ENCODE assay signal across 17 cellular contexts in the genomic region with DNA sequence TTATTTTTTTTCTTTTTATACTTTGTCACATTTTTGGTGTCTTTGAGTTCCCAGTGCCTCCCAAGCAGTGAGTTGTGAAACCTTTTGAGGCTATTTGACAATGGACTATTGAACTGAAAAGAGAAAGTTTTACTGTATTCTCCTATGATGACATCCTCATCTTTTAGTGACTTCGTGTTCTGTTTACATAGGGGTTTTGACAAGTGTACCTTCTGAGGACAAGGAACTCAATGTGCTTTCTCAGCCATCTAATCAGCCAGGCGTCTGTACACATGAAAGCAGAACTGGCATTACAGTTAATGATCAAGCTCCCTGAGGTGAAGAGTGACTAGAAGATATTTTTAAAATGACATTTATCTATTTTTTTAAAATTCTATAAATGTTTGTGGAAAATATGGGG.
A peak's percentile ranks its signal among the peaks of the same experiment; 100 is the strongest.
DNase-seq lines count a peak whose midpoint lies in the region; ATAC-seq and TF ChIP-seq lines count a peak whose summit lies in the region.
"Had no signal": no experiment of that assay in that cellular context is flagged by ENCODE, and none has a peak within 500 bp of the region (broad histone marks: within the 10 kb centered on the region; RNA-seq: fewer than 3 reads in every experiment).

No MANE protein-coding gene starts in this region.

- H3K9me2 ChIP-seq in hepatocyte (replicated peaks; ENCODE audit: insufficient read depth) (no peaks in the 10 kb centered on the region), PC-3 (replicated peaks; ENCODE audit: low read length) (no peaks in the 10 kb centered on the region)

- CTCF ChIA-PET in PC-3 (lab: Charles Lee), result no interaction called here

- POLR2A ChIA-PET in PC-3 (lab: Charles Lee; ENCODE audit: unreplicated experiment), result no interaction called here

- H3K9me3 ChIP-seq in hepatocyte (ENCODE audit: low read depth) (no peaks in the 10 kb centered on the region), mucosa of descending colon (no peaks in the 10 kb centered on the region), PC-3 (ENCODE audit: low read length) (no peaks in the 10 kb centered on the region)
- H3K9me3 ChIP-seq: BLaER1, Caco-2, HAP-1 had no signal

- H3K36me3 ChIP-seq in hepatocyte (replicated peaks; ENCODE audit: insufficient read depth, low read depth), result no peaks in the 10 kb centered on the region
- H3K36me3 ChIP-seq in mucosa of descending colon (ENCODE audit: low read depth), result no peaks in the 10 kb centered on the region
- no peaks in the 10 kb centered on the region for H3K36me3 ChIP-seq in PC-3 (ENCODE audit: low read depth, low read length)
- H3K36me3 ChIP-seq: BLaER1, HAP-1 had no signal

- H3K4me2 ChIP-seq in hepatocyte (no peak overlapping the region), PC-3 (ENCODE audit: low read length) (no peak overlapping the region)
- H3K4me2 ChIP-seq: BLaER1 had no signal

- H2AFZ ChIP-seq in hepatocyte (no peak overlapping the region), PC-3 (ENCODE audit: low read length) (no peak overlapping the region)

- 42% methylated on average over 2 of the region's 2 CpGs for WGBS in hepatocyte (ENCODE audit: low lambda C conversion rate, missing lambda C conversion rate)

- H4K20me1 ChIP-seq in hepatocyte (ENCODE audit: insufficient read depth, poor library complexity, severe bottlenecking) (no peaks in the 10 kb centered on the region), PC-3 (ENCODE audit: low read length) (no peaks in the 10 kb centered on the region)
- H4K20me1 ChIP-seq: BLaER1 had no signal

- H3K79me2 ChIP-seq in hepatocyte (no peaks in the 10 kb centered on the region), PC-3 (ENCODE audit: low read length) (no peaks in the 10 kb centered on the region)

- TF ChIP-seq CTCF in hepatocyte (IDR thresholded peaks at IDR 0.05; ENCODE audit: poor library complexity) (no peak), mucosa of descending colon (IDR thresholded peaks at IDR 0.05) (no peak), PC-3 (conservative IDR thresholded peaks at IDR 0.05; ENCODE audit: low read depth, low read length) (no peak)

- H3F3A ChIP-seq in PC-3 (ENCODE audit: low read length, unreplicated experiment), result no peaks in the 10 kb centered on the region

- DNase-seq in SK-MEL-5 (ENCODE audit: low read depth, low spot score), result peak; percentile 60
- DNase-seq in hepatocyte (ENCODE audit: low spot score), result peak; percentile 16
- no peak for DNase-seq in mucosa of descending colon
- DNase-seq in PC-3, result no peak
- no peak for DNase-seq in hippocampal formation (lab: John Stamatoyannopoulos, UW)
- no peak for DNase-seq in kidney tubule cell (ENCODE audit: low spot score)
- DNase-seq: 8988T; AML-193; Caco-2; CD8-positive, alpha-beta memory T cell; DND-41; GDM1; GOT3 had no signal

- no peaks in the 10 kb centered on the region for H3K27me3 ChIP-seq in hepatocyte
- H3K27me3 ChIP-seq in PC-3 (ENCODE audit: low read length), result peaks cover 7% of the 10 kb centered on the region; the same call in 1 of the 2 replicates
- H3K27me3 ChIP-seq: BLaER1 had no signal

- ATAC-seq in GM18858 (IDR thresholded peaks at IDR 0.05; ENCODE audit: unreplicated experiment) (peak; percentile 44), HG02759 (IDR thresholded peaks at IDR 0.05; ENCODE audit: unreplicated experiment) (peak; percentile 57), mucosa of descending colon (no peak), PC-3 (no peak)

- in situ Hi-C loops in SK-MEL-5 (cut with HindIII; ENCODE audit: low pct_unique_long_range_greater_than_20kb, low sequenced_read_pairs), result no loop called here

- BruUV-seq in PC-3 (replicated peaks; lab: Mats Ljungman, UMichigan), result no TSS peak

- no peak overlapping the region for H3K4me3 ChIP-seq in hepatocyte
- no peak overlapping the region for H3K4me3 ChIP-seq in mucosa of descending colon
- H3K4me3 ChIP-seq in PC-3 (ENCODE audit: low read length), result no peak overlapping the region
- H3K4me3 ChIP-seq: BLaER1, HAP-1 had no signal

- H3K4me1 ChIP-seq in hepatocyte (ENCODE audit: insufficient read depth) (no peaks in the 10 kb centered on the region), mucosa of descending colon (ENCODE audit: low read depth) (no peaks in the 10 kb centered on the region), PC-3 (ENCODE audit: insufficient read depth, low read length) (no peaks in the 10 kb centered on the region)
- H3K4me1 ChIP-seq: BLaER1, Caco-2, HAP-1 had no signal

- intact Hi-C loops in mucosa of descending colon (cut with DNase I, micrococcal nuclease), result no loop called here
- intact Hi-C loops in PC-3 (cut with micrococcal nuclease), result no loop called here

- H3K9ac ChIP-seq in PC-3 (ENCODE audit: low read length), result no peak overlapping the region
- H3K9ac ChIP-seq: BLaER1 had no signal

- H3K27ac ChIP-seq in hepatocyte (no peak overlapping the region), PC-3 (ENCODE audit: low read length) (no peak overlapping the region)
- H3K27ac ChIP-seq: BLaER1 had no signal

Comparison
In these comparisons a context has a peak if more than half of its experiments do, and no peak if none do; other contexts are left out.
1. ATAC-seq: peak in GM18858 (single experiment) and HG02759 (single experiment); none in mucosa of descending colon (single experiment) and PC-3 (single experiment).
2. DNase-seq: peak in SK-MEL-5 (single experiment) and hepatocyte (single experiment); none in mucosa of descending colon (0 of 3), PC-3 (single experiment), hippocampal formation (0 of 2) and kidney tubule cell (single experiment).